ENCODE assay signal across 9 cellular contexts in the genomic region with DNA sequence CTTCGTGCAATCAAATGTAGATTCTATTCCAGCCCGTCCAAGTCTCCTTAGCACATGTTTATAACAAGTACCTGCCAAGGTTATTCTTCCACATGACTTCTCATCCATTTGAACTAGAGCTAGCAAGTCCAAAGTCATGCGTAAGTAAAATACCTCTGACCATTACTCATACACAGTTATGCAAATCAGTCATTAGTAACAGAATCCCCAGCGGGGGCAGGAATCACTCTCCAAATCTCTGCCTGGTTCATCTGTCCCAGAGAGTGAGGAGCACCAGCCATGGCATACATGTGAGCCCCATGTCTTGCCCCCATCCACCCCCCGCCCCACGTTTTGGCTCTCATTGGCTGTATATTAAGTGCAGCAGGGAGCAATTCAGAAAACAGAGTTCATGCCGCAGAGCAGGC. TPM values are rescaled to one million over a fixed set of nuclear protein-coding genes. Genes with fewer than 3 reads are reported as not detected.
A peak's percentile ranks its signal among the peaks of the same experiment; 100 is the strongest.
DNase-seq lines count a peak whose midpoint lies in the region; ATAC-seq, FAIRE-seq and TF ChIP-seq lines count a peak whose summit lies in the region.
"Had no signal": no experiment of that assay in that cellular context is flagged by ENCODE, and none has a peak within 500 bp of the region (broad histone marks: within the 10 kb centered on the region; RNA-seq: fewer than 3 reads in every experiment).

No MANE protein-coding gene starts in this region.

- intact Hi-C loops in body of pancreas (cut with DNase I) (no loop called here), uterus (cut with DNase I; ENCODE audit: low total_unique reads) (no loop called here)

- no peak overlapping the region for H3K27ac Mint-ChIP-seq in naive thymus-derived CD8-positive, alpha-beta T cell

- no peaks in the 10 kb centered on the region for H4K20me1 ChIP-seq in keratinocyte (ENCODE audit: control insufficient read depth, extremely low read depth, insufficient read depth, low read length)

- H3K4me1 Mint-ChIP-seq in naive thymus-derived CD8-positive, alpha-beta T cell, result peaks cover 0 to 2% (median 0%) of the 10 kb centered on the region in 4 donors

- H3K9me3 ChIP-seq in HUES48 (ENCODE audit: control insufficient read depth, insufficient read depth, low read length) (no peaks in the 10 kb centered on the region), body of pancreas (no peaks in the 10 kb centered on the region), keratinocyte (ENCODE audit: control insufficient read depth, low read depth, low read length) (no peaks in the 10 kb centered on the region), uterus (no peaks in the 10 kb centered on the region)

- ATAC-seq in body of pancreas, result peak; percentile 73
- ATAC-seq in naive thymus-derived CD8-positive, alpha-beta T cell, result no peak

- peak overlapping the region; percentile 64 for H3K4me2 ChIP-seq in keratinocyte (ENCODE audit: control insufficient read depth, extremely low read depth, insufficient read depth, low read depth, low read length)

- H3K9me3 Mint-ChIP-seq in naive thymus-derived CD8-positive, alpha-beta T cell, result no peaks in the 10 kb centered on the region

- no peak overlapping the region for H3K4me3 ChIP-seq in HUES48 (ENCODE audit: low read depth, low read length)
- H3K4me3 ChIP-seq in body of pancreas, result no peak overlapping the region
- H3K4me3 ChIP-seq in keratinocyte (ENCODE audit: control insufficient read depth in 2 of 3, extremely low read depth in 1 of 3, insufficient read depth in 2 of 3, low read depth in 1 of 3, low read length in 3 of 3), result peak overlapping the region in 1 of 3 experiments; percentile 23
- H3K4me3 ChIP-seq in uterus, result no peak overlapping the region

- H3K4me1 ChIP-seq in HUES48 (ENCODE audit: control insufficient read depth, insufficient read depth, low read length), result peaks cover 20% of the 10 kb centered on the region
- peaks cover 4% of the 10 kb centered on the region for H3K4me1 ChIP-seq in body of pancreas
- peaks cover 21% of the 10 kb centered on the region for H3K4me1 ChIP-seq in keratinocyte (ENCODE audit: control insufficient read depth, extremely low read depth, insufficient read depth, low read length)
- H3K4me1 ChIP-seq in uterus, result no peaks in the 10 kb centered on the region

- POLR2A ChIA-PET in naive thymus-derived CD8-positive, alpha-beta T cell (lab: Charles Lee), result no interaction called here

- no peaks in the 10 kb centered on the region for H3K9me1 ChIP-seq in keratinocyte (ENCODE audit: control insufficient read depth, extremely low read depth, insufficient read depth, low read length)

- peaks cover 0 to 7% (median 0%) of the 10 kb centered on the region in 5 donors for H3K27me3 Mint-ChIP-seq in naive thymus-derived CD8-positive, alpha-beta T cell

- peak; percentile 96 for FAIRE-seq in keratinocyte (lab: Jason Lieb, UNC)

- no peak overlapping the region for H3K9ac ChIP-seq in HUES48 (ENCODE audit: low read depth, low read length)
- H3K9ac ChIP-seq in keratinocyte (ENCODE audit: control insufficient read depth, extremely low read depth, insufficient read depth, low read length), result peak overlapping the region; percentile 60

- H3K27me3 ChIP-seq in HUES48 (ENCODE audit: control insufficient read depth, insufficient read depth, low read length) (no peaks in the 10 kb centered on the region), body of pancreas (no peaks in the 10 kb centered on the region), keratinocyte (ENCODE audit: control insufficient read depth, extremely low read depth, insufficient read depth, low read length) (no peaks in the 10 kb centered on the region), uterus (no peaks in the 10 kb centered on the region)

- TF ChIP-seq CTCF in body of pancreas (IDR thresholded peaks at IDR 0.05) (no peak), keratinocyte (optimal IDR thresholded peaks at IDR 0.05 in 1 of 3, IDR thresholded peaks at IDR 0.05 in 1 of 3, conservative IDR thresholded peaks at IDR 0.05 in 1 of 3; ENCODE audit: extremely low read depth in 1 of 3, insufficient read depth in 2 of 3, low read length in 3 of 3) (no peak), uterus (IDR thresholded peaks at IDR 0.05) (no peak)

- H3K36me3 ChIP-seq in HUES48 (ENCODE audit: control insufficient read depth, insufficient read depth, low read length) (no peaks in the 10 kb centered on the region), body of pancreas (replicated peaks in 1 of 2; ENCODE audit: insufficient read depth in 1 of 2, low read depth in 2 of 2) (no peaks in the 10 kb centered on the region), keratinocyte (ENCODE audit: control insufficient read depth in 2 of 2, extremely low read depth in 1 of 2, insufficient read depth in 2 of 2, low read length in 2 of 2) (no peaks in the 10 kb centered on the region), uterus (no peaks in the 10 kb centered on the region)

- dilution Hi-C loops in keratinocyte (cut with MboI; ENCODE audit: extremely low pct_ligation_motif_present, low sequenced_read_pairs), result no loop called here

- peak overlapping the region; percentile 36 for H3K27ac ChIP-seq in HUES48 (ENCODE audit: low read depth, low read length)
- no peak overlapping the region for H3K27ac ChIP-seq in body of pancreas
- H3K27ac ChIP-seq in keratinocyte (ENCODE audit: control insufficient read depth, insufficient read depth, low read length), result peak overlapping the region; percentile 85
- H3K27ac ChIP-seq in uterus, result peak overlapping the region; percentile 65 to 80

- WGBS in body of pancreas, 2 donors, result 63 to 67% methylated on average over 7 of the region's 7 CpGs

- TF ChIP-seq POLR2A in body of pancreas (IDR thresholded peaks at IDR 0.05) (no peak), uterus (IDR thresholded peaks at IDR 0.05) (no peak)

- peak overlapping the region; percentile 82 for H2AFZ ChIP-seq in keratinocyte (ENCODE audit: control insufficient read depth, low read length)

- H3K4me3 Mint-ChIP-seq in naive thymus-derived CD8-positive, alpha-beta T cell, result no peak overlapping the region

- no peaks in the 10 kb centered on the region for H3K36me3 Mint-ChIP-seq in naive thymus-derived CD8-positive, alpha-beta T cell

- DNase-seq in body of pancreas (no peak), keratinocyte (ENCODE audit: low read depth, low spot score) (peak; percentile 81), uterus (peak; percentile 51 to 60), putamen (ENCODE audit: low spot score) (no peak)
- DNase-seq in activated effector memory CD4-positive, alpha-beta T cell treated with Interleukin-2 at 50 U/mL for 16 hours, result no peak
- DNase-seq in stimulated activated CD4-positive, alpha-beta T cell treated with anti-CD3 and anti-CD28 coated beads, Interleukin-4, amount 100 ng/mL, for 24 hours, result no peak
- no peak for DNase-seq in naive thymus-derived CD8-positive, alpha-beta T cell

- H3K79me2 ChIP-seq in keratinocyte (ENCODE audit: control insufficient read depth, insufficient read depth, low read length), result no peaks in the 10 kb centered on the region

RNA-seq across cellular contexts. Expression of gene SRL, which starts 27.7 kb away (rescaled TPM):
- total RNA-seq in body of pancreas, result not detected
- not detected in 3 replicates for polyA plus RNA-seq in keratinocyte
- not detected for polyA plus RNA-seq in keratinocyte (2011; ENCODE audit: low read depth)
- polyA plus RNA-seq in keratinocyte (2011; cell fraction: cytosol; rRNA removed), result 0.02 TPM in 1 of 2 replicates, not detected in the other
- not detected in 2 replicates for polyA plus RNA-seq in keratinocyte (2011; cell fraction: nucleus; rRNA removed)
- polyA plus RNA-seq in keratinocyte (2012; ENCODE audit: low replicate concordance), result 0.03 TPM in 1 of 2 replicates, not detected in the other
- not detected in 3 replicates for polyA minus RNA-seq in keratinocyte
- polyA minus RNA-seq in keratinocyte (2011; cell fraction: cytosol; rRNA and poly(A)+ RNA removed), result not detected
- polyA minus RNA-seq in keratinocyte (2011; cell fraction: nucleus; rRNA and poly(A)+ RNA removed), result not detected in 2 replicates
- total RNA-seq in uterus, result 10 to 100 TPM in 1 of 4 donors, 1 to 10 TPM in 2, under 1 TPM in 1; 0.29 to 10.1 (median 7.6) TPM
- not detected for total RNA-seq in naive thymus-derived CD8-positive, alpha-beta T cell
- not detected for polyA plus RNA-seq in naive thymus-derived CD8-positive, alpha-beta T cell
- polyA plus RNA-seq: neural cell had no signal

RNA-seq across cellular contexts. Expression of gene TFAP4, which starts 58.6 kb away (rescaled TPM):
- 10 to 100 TPM in 1 of 2 donors, 1 to 10 TPM in 1; 8.3 to 18.8 TPM for total RNA-seq in body of pancreas
- 4.9 to 9.2 TPM (median 6.7 TPM) in 3 replicates for polyA plus RNA-seq in keratinocyte
- 6.1 TPM for polyA plus RNA-seq in keratinocyte (2011; ENCODE audit: low read depth)
- 2.0 and 3.6 TPM in 2 replicates for polyA plus RNA-seq in keratinocyte (2011; cell fraction: cytosol; rRNA removed)
- polyA plus RNA-seq in keratinocyte (2011; cell fraction: nucleus; rRNA removed), result 3.5 and 4.4 TPM in 2 replicates
- 5.0 and 10.4 TPM in 2 replicates for polyA plus RNA-seq in keratinocyte (2012; ENCODE audit: low replicate concordance)
- 7.8 to 17.9 TPM (median 17.2 TPM) in 3 replicates for polyA minus RNA-seq in keratinocyte
- 14.8 TPM for polyA minus RNA-seq in keratinocyte (2011; cell fraction: cytosol; rRNA and poly(A)+ RNA removed)
- polyA minus RNA-seq in keratinocyte (2011; cell fraction: nucleus; rRNA and poly(A)+ RNA removed), result 2.0 and 2.8 TPM in 2 replicates
- 10 to 100 TPM in 2 of 4 donors, 1 to 10 TPM in 2; 2.1 to 18.7 (median 8.2) TPM for total RNA-seq in uterus
- total RNA-seq in naive thymus-derived CD8-positive, alpha-beta T cell, result 10 to 100 TPM; 32.6 to 39.8 TPM
- polyA plus RNA-seq in naive thymus-derived CD8-positive, alpha-beta T cell, result 1 to 10 TPM in 2 of 3 donors, under 1 TPM in 1; 0.84 to 3.0 (median 1.3) TPM

Comparison
In these comparisons a context has a peak if more than half of its experiments do, and no peak if none do; other contexts are left out.
1. H3K27ac ChIP-seq: peak in HUES48 (single experiment), keratinocyte (single experiment) and uterus (2 of 2); none in body of pancreas (0 of 4).
2. DNase-seq: peak in keratinocyte (single experiment) and uterus (2 of 2); none in body of pancreas (0 of 4), activated effector memory CD4-positive, alpha-beta T cell treated with Interleukin-2 at 50 U/mL for 16 hours (single experiment), putamen (single experiment), stimulated activated CD4-positive, alpha-beta T cell treated with anti-CD3 and anti-CD28 coated beads, Interleukin-4, amount 100 ng/mL, for 24 hours (single experiment) and naive thymus-derived CD8-positive, alpha-beta T cell (0 of 10).